In the genomic region with DNA sequence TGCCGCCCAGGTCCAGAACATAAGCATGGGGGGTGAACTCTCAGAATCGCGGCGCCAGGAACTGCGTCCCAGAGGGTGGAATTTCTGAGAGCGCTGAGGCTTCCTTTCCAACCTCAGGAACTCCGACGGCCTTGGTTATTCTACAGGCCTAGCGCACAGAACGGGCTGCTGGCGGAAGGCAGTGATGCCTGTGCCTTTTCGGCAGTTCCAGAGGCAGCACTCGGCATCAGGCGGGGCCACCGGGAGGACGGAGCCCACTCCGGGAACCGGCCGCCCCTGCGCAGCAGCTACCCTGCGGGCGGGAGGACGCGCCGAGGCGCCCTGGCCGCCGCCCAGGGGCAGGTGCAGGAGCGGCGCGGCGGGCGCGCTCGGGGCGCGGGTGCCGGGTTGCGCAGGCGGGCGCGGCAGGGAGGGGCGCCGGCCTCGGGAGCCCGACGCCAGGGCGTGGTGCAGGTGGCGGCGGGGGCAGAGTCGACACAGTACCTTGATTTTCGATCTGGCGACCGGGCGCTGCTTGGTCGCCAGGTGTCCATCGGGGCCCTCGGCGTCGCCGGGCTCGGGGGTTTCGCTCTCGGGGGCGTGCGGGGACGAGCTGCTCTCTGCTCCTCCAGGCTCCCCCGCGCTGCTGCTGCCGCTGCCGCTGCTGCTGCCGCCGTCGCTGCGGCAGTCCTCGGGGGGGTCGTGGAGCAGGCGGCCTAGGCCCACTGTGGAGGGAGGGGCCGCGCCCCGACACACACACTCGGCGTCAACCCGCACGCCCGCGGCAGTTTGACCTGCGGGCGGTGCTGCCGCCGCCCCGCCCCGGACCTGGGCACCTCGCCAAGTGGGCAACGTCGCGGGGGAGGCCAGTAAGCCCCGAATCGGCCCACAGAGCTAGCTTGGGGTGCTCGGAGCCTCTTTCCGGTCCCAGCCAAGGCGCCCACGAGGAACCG, we compare ENCODE assay signal across 8 cellular contexts. TPM values are rescaled to one million over a fixed set of nuclear protein-coding genes. Genes with fewer than 3 reads are reported as not detected.
A peak's percentile ranks its signal among the peaks of the same experiment; 100 is the strongest.
DNase-seq lines count a peak whose midpoint lies in the region; ATAC-seq, FAIRE-seq and TF ChIP-seq lines count a peak whose summit lies in the region.

No MANE protein-coding gene starts in this region.

- H3K4me3 ChIP-seq in MM.1S (ENCODE audit: low read length), result peak overlapping the region; percentile 86
- peak overlapping the region; percentile 38 to 55 for H3K4me3 ChIP-seq in kidney (ENCODE audit: low read length in 2 of 2)
- H3K4me3 ChIP-seq in thymus (ENCODE audit: low read length), result peak overlapping the region; percentile 34

- H3K79me2 ChIP-seq in MM.1S (ENCODE audit: low read length), result peaks cover 24% of the 10 kb centered on the region

- peak; percentile 62 for ATAC-seq in activated naive CD8-positive, alpha-beta T cell treated with anti-CD3 and anti-CD28 coated beads, Interleukin-2, amount 10 ng/mL, durations not matched to agents 7 days and 5 days (ENCODE audit: low read depth)
- no peak for ATAC-seq in GM18861 (IDR thresholded peaks at IDR 0.05; ENCODE audit: unreplicated experiment)

- H3K36me3 ChIP-seq in MM.1S (replicated peaks; ENCODE audit: insufficient read depth, low read length), result no peaks in the 10 kb centered on the region
- no peaks in the 10 kb centered on the region for H3K36me3 ChIP-seq in kidney (ENCODE audit: control insufficient read depth in 1 of 2, insufficient read depth in 2 of 2, low read length in 2 of 2)
- no peaks in the 10 kb centered on the region for H3K36me3 ChIP-seq in thymus (ENCODE audit: control insufficient read depth, insufficient read depth)

- peaks cover 26% of the 10 kb centered on the region for H3K36me3 Mint-ChIP-seq in Calu3 (ENCODE audit: insufficient read depth, unreplicated experiment)
- H3K36me3 Mint-ChIP-seq in activated naive CD8-positive, alpha-beta T cell treated with anti-CD3 and anti-CD28 coated beads, Interleukin-2, amount 10 ng/mL, durations not matched to agents 7 days and 5 days, result no peaks in the 10 kb centered on the region

- H2AFZ ChIP-seq in MM.1S (ENCODE audit: low read length), result peak overlapping the region; percentile 99

- peak overlapping the region; percentile 93 for H3K4me2 ChIP-seq in MM.1S (ENCODE audit: low read depth, low read length)

- DNase-seq in Calu3 (peak; percentile 33), MM.1S (peak; percentile 68), kidney (peak; percentile 81), dedifferentiated amniotic fluid mesenchymal stem cell (ENCODE audit: extremely low spot score) (no peak), HPDE6-E6E7 (ENCODE audit: extremely low spot score) (no peak)
- DNase-seq in activated naive CD8-positive, alpha-beta T cell treated with anti-CD3 and anti-CD28 coated beads, Interleukin-2, amount 10 ng/mL, durations not matched to agents 7 days and 5 days, result peak; percentile 54

- no peaks in the 10 kb centered on the region for H3K9me3 Mint-ChIP-seq in Calu3 (ENCODE audit: low read depth, unreplicated experiment)
- H3K9me3 Mint-ChIP-seq in activated naive CD8-positive, alpha-beta T cell treated with anti-CD3 and anti-CD28 coated beads, Interleukin-2, amount 10 ng/mL, durations not matched to agents 7 days and 5 days, result no peaks in the 10 kb centered on the region

- TF ChIP-seq CTCF in Calu3 (IDR thresholded peaks at IDR 0.05; ENCODE audit: unreplicated experiment) (no peak), MM.1S (IDR thresholded peaks at IDR 0.05; ENCODE audit: low read length) (no peak), kidney (IDR thresholded peaks at IDR 0.05; ENCODE audit: borderline replicate concordance, extremely low read depth, insufficient read depth) (no peak)

- peak overlapping the region; percentile 67; the same call in 1 of the 2 replicates for H3K27ac ChIP-seq in MM.1S (ENCODE audit: low read length)
- no peak overlapping the region for H3K27ac ChIP-seq in kidney (ENCODE audit: low read depth in 2 of 2, low read length in 2 of 2)
- no peak overlapping the region for H3K27ac ChIP-seq in thymus (ENCODE audit: low read depth)

- peak overlapping the region; percentile 74 for H3K9ac ChIP-seq in MM.1S (ENCODE audit: low read length)
- H3K9ac ChIP-seq in kidney (ENCODE audit: low read length in 2 of 2), result peak overlapping the region in 1 of 2 donors; percentile 61

- no TSS peak for BruUV-seq in Calu3 (replicated peaks; lab: Mats Ljungman, UMichigan)

- peak overlapping the region; percentile 68 for H3K4me3 Mint-ChIP-seq in Calu3 (ENCODE audit: low read depth, unreplicated experiment)
- peak overlapping the region; percentile 68 for H3K4me3 Mint-ChIP-seq in activated naive CD8-positive, alpha-beta T cell treated with anti-CD3 and anti-CD28 coated beads, Interleukin-2, amount 10 ng/mL, durations not matched to agents 7 days and 5 days

- H3K27me3 ChIP-seq in MM.1S (replicated peaks; ENCODE audit: insufficient read depth, low read length) (peaks cover 8% of the 10 kb centered on the region), thymus (ENCODE audit: control insufficient read depth, insufficient read depth) (peaks cover 69% of the 10 kb centered on the region)

- no peaks in the 10 kb centered on the region for H3K27me3 Mint-ChIP-seq in Calu3 (ENCODE audit: unreplicated experiment)
- peaks cover 80% of the 10 kb centered on the region for H3K27me3 Mint-ChIP-seq in activated naive CD8-positive, alpha-beta T cell treated with anti-CD3 and anti-CD28 coated beads, Interleukin-2, amount 10 ng/mL, durations not matched to agents 7 days and 5 days

- no peak overlapping the region for H3K27ac Mint-ChIP-seq in Calu3 (ENCODE audit: unreplicated experiment)
- no peak overlapping the region for H3K27ac Mint-ChIP-seq in activated naive CD8-positive, alpha-beta T cell treated with anti-CD3 and anti-CD28 coated beads, Interleukin-2, amount 10 ng/mL, durations not matched to agents 7 days and 5 days

- no peak for FAIRE-seq in kidney (lab: Jason Lieb, UNC)

- intact Hi-C loops in Calu3 (cut with micrococcal nuclease; ENCODE audit: unreplicated experiment), result loop anchor here (5.0 kb wide), 1 partner anchor 206 kb away; no protein-coding TSS in a partner anchor
- intact Hi-C loops in kidney (cut with DNase I), result no loop called here

- CTCF ChIA-PET in Calu3 (lab: Charles Lee), result no interaction called here

- H3K9me3 ChIP-seq in MM.1S (replicated peaks; ENCODE audit: insufficient read depth, low read length), result no peaks in the 10 kb centered on the region
- no peaks in the 10 kb centered on the region for H3K9me3 ChIP-seq in kidney (ENCODE audit: control insufficient read depth in 1 of 2, low read length in 2 of 2)
- H3K9me3 ChIP-seq in thymus (ENCODE audit: control insufficient read depth), result no peaks in the 10 kb centered on the region

- peaks cover 14% of the 10 kb centered on the region for H3F3A ChIP-seq in MM.1S (ENCODE audit: insufficient read depth, low read length)

- WGBS in thymus, result 2% methylated on average over 104 of the region's 104 CpGs

- no peaks in the 10 kb centered on the region for H3K4me1 Mint-ChIP-seq in Calu3 (ENCODE audit: low read depth, unreplicated experiment)
- peaks cover 6% of the 10 kb centered on the region for H3K4me1 Mint-ChIP-seq in activated naive CD8-positive, alpha-beta T cell treated with anti-CD3 and anti-CD28 coated beads, Interleukin-2, amount 10 ng/mL, durations not matched to agents 7 days and 5 days

- POLR2A ChIA-PET in activated naive CD8-positive, alpha-beta T cell treated with anti-CD3 and anti-CD28 coated beads, Interleukin-2, amount 10 ng/mL, durations not matched to agents 7 days and 5 days (lab: Charles Lee), result no interaction called here

- H4K20me1 ChIP-seq in MM.1S (ENCODE audit: insufficient read depth, low read length), result no peaks in the 10 kb centered on the region

- no peaks in the 10 kb centered on the region for H3K9me2 ChIP-seq in MM.1S (replicated peaks; ENCODE audit: insufficient read depth, low read length)

- peaks cover 13% of the 10 kb centered on the region for H3K4me1 ChIP-seq in MM.1S (ENCODE audit: low read length)
- H3K4me1 ChIP-seq in kidney (ENCODE audit: control insufficient read depth in 1 of 2, insufficient read depth in 1 of 2, low read depth in 1 of 2, low read length in 2 of 2), result peaks cover 0 to 4% of the 10 kb centered on the region in 2 donors
- H3K4me1 ChIP-seq in thymus (ENCODE audit: control insufficient read depth, insufficient read depth, low read length), result no peaks in the 10 kb centered on the region

RNA-seq across cellular contexts. Expression of a gene that starts 1.3 kb away (rescaled TPM):
- 7.4 and 8.4 TPM in 2 replicates for total RNA-seq in Calu3 (2022)
- total RNA-seq in activated naive CD8-positive, alpha-beta T cell treated with anti-CD3 and anti-CD28 coated beads, Interleukin-2, amount 10 ng/mL, durations not matched to agents 7 days and 5 days, result not detected
- 4.8 TPM for total RNA-seq in kidney
- polyA plus RNA-seq in kidney (ENCODE audit: insufficient read depth, low read depth, low replicate concordance), result 4.1 TPM
- 3.1 TPM for polyA plus RNA-seq in thymus

Comparison
In these comparisons a context has a peak if more than half of its experiments do, and no peak if none do; other contexts are left out.
1. DNase-seq: peak in Calu3 (single experiment), MM.1S (single experiment), activated naive CD8-positive, alpha-beta T cell treated with anti-CD3 and anti-CD28 coated beads, Interleukin-2, amount 10 ng/mL, durations not matched to agents 7 days and 5 days (single experiment) and kidney (single experiment); none in dedifferentiated amniotic fluid mesenchymal stem cell (single experiment) and HPDE6-E6E7 (single experiment).
2. H3K4me3 ChIP-seq: peak in every context shown above with its lines; median percentile 86 in MM.1S; 46 in kidney; 34 in thymus.